Comparison of ENCODE assay signal across 22 cellular contexts in the genomic region with DNA sequence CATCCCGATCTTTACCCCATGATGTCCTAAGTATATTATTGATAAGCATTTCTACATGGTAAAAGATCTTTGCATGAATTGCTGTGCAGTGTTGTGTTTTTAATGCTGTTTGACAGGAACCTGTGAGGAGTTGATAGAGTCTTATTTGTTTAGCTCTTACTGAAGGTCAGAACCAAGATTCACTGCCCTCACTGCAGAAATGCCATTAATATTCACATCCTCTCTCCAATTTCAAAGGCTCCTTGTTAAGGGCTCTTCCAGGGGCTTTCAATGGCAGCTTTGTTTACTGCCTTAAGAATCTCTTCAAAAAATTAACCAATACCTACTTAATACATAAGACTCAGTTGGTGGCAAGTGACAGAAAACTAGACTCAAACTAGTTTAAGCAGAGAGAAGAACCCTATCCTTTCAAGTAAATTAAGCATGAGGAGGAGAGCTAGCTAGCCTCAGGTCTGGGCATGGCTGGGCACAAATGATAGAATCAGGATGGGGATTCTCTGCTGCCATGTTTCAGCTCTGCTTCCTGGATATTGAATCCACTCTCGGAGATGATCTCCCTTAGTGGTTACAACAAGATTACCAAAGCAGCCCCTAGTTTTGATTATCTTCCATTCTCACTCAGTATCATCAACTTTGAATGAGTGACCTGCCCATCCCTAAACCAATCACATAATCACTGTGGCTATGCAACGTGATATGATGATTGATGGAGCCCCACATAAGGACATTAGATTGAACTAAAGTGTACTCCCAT.
"Had no signal": no experiment of that assay in that cellular context is flagged by ENCODE, and none has a peak within 500 bp of the region (broad histone marks: within the 10 kb centered on the region; RNA-seq: fewer than 3 reads in every experiment).

No MANE protein-coding gene starts in this region.

- H3K4me1 ChIP-seq: right lobe of liver, vagina had no signal

- ATAC-seq: activated CD4-positive, CD25-positive, alpha-beta regulatory T cell treated with anti-CD3 and anti-CD28 coated beads, Interleukin-2, amount 50 U/mL, for 24 hours; activated T-helper 17 cell treated with anti-CD3 and anti-CD28 coated beads, Interleukin-2, amount 50 U/mL, for 72 hours; effector memory CD8-positive, alpha-beta T cell; esophagus mucosa; left ventricle myocardium superior; mucosa of descending colon; natural killer cell treated with Interleukin-12 subunit alpha and Interleukin-12 subunit beta and Interleukin-15 and Interleukin-18, amount 100 ng/mL, for 72 hours; right lobe of liver; stimulated activated effector memory CD8-positive, alpha-beta T cell treated with anti-CD3 and anti-CD28 coated beads, Interleukin-12 subunit alpha, Interleukin-12 subunit beta, amount 100 ng/mL, for 72 hours had no signal

- H3K27ac ChIP-seq: brain microvascular endothelial cell, right lobe of liver, vagina had no signal

- H3K27me3 ChIP-seq: brain microvascular endothelial cell, right lobe of liver, vagina had no signal

- H3K9me3 ChIP-seq: mucosa of descending colon, right lobe of liver, vagina had no signal

- DNase-seq: activated CD4-positive, alpha-beta memory T cell treated with anti-CD3 and anti-CD28 coated beads for 36 hours; activated CD4-positive, alpha-beta T cell treated with anti-CD3 and anti-CD28 coated beads for 48 hours; activated CD8-positive, alpha-beta memory T cell treated with anti-CD3 and anti-CD28 coated beads, Interleukin-2, amount 50 U/mL, for 4 hours; activated gamma-delta T cell treated with Interleukin-2 at 50 U/mL for 16 hours; activated naive CD4-positive, alpha-beta T cell treated with anti-CD3 and anti-CD28 coated beads, Interleukin-2, amount 50 U/mL, for 16 hours; activated T-cell treated with anti-CD3 and anti-CD28 coated beads, Interleukin-2, amount 50 U/mL, for 1 hour; amniotic stem cell; brain microvascular endothelial cell; caudate nucleus; cortex of kidney; effector memory CD8-positive, alpha-beta T cell; foreskin fibroblast; left ventricle myocardium superior; mucosa of descending colon; right lobe of liver; stimulated activated CD4-positive, alpha-beta T cell treated with anti-CD3 and anti-CD28 coated beads, Interleukin-4, amount 100 ng/mL, for 24 hours had no signal

- H3K4me3 ChIP-seq: mucosa of descending colon, right lobe of liver, vagina had no signal

- H3K36me3 ChIP-seq: brain microvascular endothelial cell, right lobe of liver, vagina had no signal
